26 cellular contexts compared by ENCODE assay signal in the genomic region with DNA sequence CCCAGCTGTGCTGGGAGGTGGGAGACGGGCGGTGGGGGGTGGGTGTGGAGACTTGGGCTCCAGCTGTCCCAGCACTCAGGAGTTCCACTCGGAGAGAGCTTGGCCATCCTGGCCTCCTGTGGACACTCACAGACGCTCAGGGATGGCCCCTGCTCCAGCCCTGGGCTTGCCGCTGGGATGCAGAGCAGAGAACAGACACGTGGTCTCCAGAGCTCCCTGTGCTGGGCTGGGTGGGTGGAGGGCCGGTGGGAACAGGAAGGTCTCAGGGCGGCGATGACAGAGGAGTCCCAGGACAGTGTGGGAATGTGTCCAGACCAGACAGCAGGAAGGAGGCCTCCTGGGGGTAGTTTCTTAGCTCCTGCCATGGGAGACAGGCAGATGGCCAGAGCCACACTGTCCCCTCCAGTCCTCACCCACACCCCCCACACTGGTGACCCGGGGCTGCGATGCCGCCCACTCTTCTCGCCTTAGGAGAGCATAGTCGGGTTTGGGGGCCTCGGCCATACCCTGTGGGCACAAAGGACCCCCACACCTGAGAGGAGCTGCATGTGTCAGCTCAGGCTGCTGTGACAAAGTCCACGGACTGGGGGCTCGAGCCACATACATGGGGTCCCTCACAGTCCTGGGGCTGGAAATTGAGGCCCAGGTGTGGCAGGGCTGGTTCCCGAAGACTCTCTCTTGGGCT. TPM values are rescaled to one million over a fixed set of nuclear protein-coding genes. Genes with fewer than 3 reads are reported as not detected.
"Had no signal": no experiment of that assay in that cellular context is flagged by ENCODE, and none has a peak within 500 bp of the region (broad histone marks: within the 10 kb centered on the region; RNA-seq: fewer than 3 reads in every experiment).

No MANE protein-coding gene starts in this region.

- DNase-seq: activated B cell treated with CpG ODN at 0.5 μM for 24 hours; activated CD4-positive, alpha-beta memory T cell treated with anti-CD3 and anti-CD28 coated beads for 36 hours; activated CD4-positive, alpha-beta T cell treated with anti-CD3 and anti-CD28 coated beads for 36 hours; activated naive CD4-positive, alpha-beta T cell treated with Interleukin-2 at 50 U/mL for 16 hours; activated naive CD8-positive, alpha-beta T cell treated with anti-CD3 and anti-CD28 coated beads for 36 hours; amniotic stem cell; dermis blood vessel endothelial cell; effector memory CD4-positive, alpha-beta T cell; heart right ventricle; kidney; naive thymus-derived CD4-positive, alpha-beta T cell; pancreas; right lobe of liver; stimulated activated CD4-positive, alpha-beta T cell treated with anti-CD3 and anti-CD28 coated beads, Interleukin-2, amount 100 ng/mL, for 24 hours; stimulated activated naive B cell treated with anti-CD40 and anti-IgM and Interleukin-4, amounts not matched to agents 10 μg/mL and 1 μg/mL and 100 μg/mL, for 72 hours; T-helper 9 cell had no signal

- H3K4me1 ChIP-seq: pancreas, right lobe of liver, upper lobe of left lung had no signal

- H3K27ac ChIP-seq: heart right ventricle, neutrophil, pancreas, right lobe of liver, skin epidermis, thoracic aorta, upper lobe of left lung had no signal

- H3K9me3 ChIP-seq: neutrophil, pancreas had no signal

- H3K4me3 ChIP-seq: heart right ventricle, pancreas, right lobe of liver, skin epidermis, thoracic aorta, upper lobe of left lung had no signal

- H3K27ac Mint-ChIP-seq: activated B cell treated with CpG ODN at 0.5 μM for 24 hours; activated CD4-positive, alpha-beta memory T cell treated with anti-CD3 and anti-CD28 coated beads for 36 hours; activated CD4-positive, alpha-beta T cell treated with anti-CD3 and anti-CD28 coated beads for 36 hours; activated naive CD8-positive, alpha-beta T cell treated with anti-CD3 and anti-CD28 coated beads for 36 hours; stimulated activated naive B cell treated with anti-CD40 and anti-IgM and Interleukin-4, amounts not matched to agents 10 μg/mL and 1 μg/mL and 100 μg/mL, for 72 hours had no signal

- ATAC-seq: activated CD4-positive, alpha-beta T cell treated with anti-CD3 and anti-CD28 coated beads for 36 hours; left lobe of liver; naive thymus-derived CD4-positive, alpha-beta T cell; pancreas; stimulated activated naive B cell treated with anti-CD40 and anti-IgM and Interleukin-4, amounts not matched to agents 10 μg/mL and 1 μg/mL and 100 μg/mL, for 72 hours had no signal

- FAIRE-seq: kidney, pancreas had no signal

- H3K36me3 ChIP-seq: heart right ventricle, neutrophil, pancreas, right lobe of liver, thoracic aorta, upper lobe of left lung had no signal

- H3K4me3 Mint-ChIP-seq: activated B cell treated with CpG ODN at 0.5 μM for 24 hours; activated CD4-positive, alpha-beta memory T cell treated with anti-CD3 and anti-CD28 coated beads for 36 hours; activated CD4-positive, alpha-beta T cell treated with anti-CD3 and anti-CD28 coated beads for 36 hours; activated naive CD8-positive, alpha-beta T cell treated with anti-CD3 and anti-CD28 coated beads for 36 hours; stimulated activated naive B cell treated with anti-CD40 and anti-IgM and Interleukin-4, amounts not matched to agents 10 μg/mL and 1 μg/mL and 100 μg/mL, for 72 hours had no signal

- H3K27me3 Mint-ChIP-seq: activated CD4-positive, alpha-beta memory T cell treated with anti-CD3 and anti-CD28 coated beads for 36 hours; activated CD4-positive, alpha-beta T cell treated with anti-CD3 and anti-CD28 coated beads for 36 hours; activated naive CD8-positive, alpha-beta T cell treated with anti-CD3 and anti-CD28 coated beads for 36 hours had no signal

- H3K27me3 ChIP-seq: pancreas, right lobe of liver, upper lobe of left lung had no signal

RNA-seq across cellular contexts. Expression of a gene that starts 2.0 kb away (rescaled TPM):
- total RNA-seq: activated B cell treated with CpG ODN at 0.5 μM for 24 hours; activated CD4-positive, alpha-beta memory T cell treated with anti-CD3 and anti-CD28 coated beads for 36 hours; activated CD4-positive, alpha-beta T cell treated with anti-CD3 and anti-CD28 coated beads for 36 hours; activated naive CD8-positive, alpha-beta T cell treated with anti-CD3 and anti-CD28 coated beads for 36 hours; dermis blood vessel endothelial cell; fibroblast of villous mesenchyme; heart right ventricle; kidney; left lobe of liver; lung microvascular endothelial cell; naive thymus-derived CD4-positive, alpha-beta T cell; pancreas; pulmonary artery endothelial cell; right lobe of liver; SK-MEL-5; T-helper 1 cell treated with Interleukin-12 subunit alpha and Interleukin-12 subunit beta and Interleukin-4 antibody, amounts not matched to agents 30 ng/mL and 1 ng/mL, for 36 hours; thoracic aorta; upper lobe of left lung had no signal
- polyA plus RNA-seq: heart right ventricle; naive thymus-derived CD4-positive, alpha-beta T cell; pancreas had no signal

RNA-seq across cellular contexts. Expression of a gene that starts 8.3 kb away (rescaled TPM):
- total RNA-seq: activated B cell treated with CpG ODN at 0.5 μM for 24 hours; activated CD4-positive, alpha-beta memory T cell treated with anti-CD3 and anti-CD28 coated beads for 36 hours; activated CD4-positive, alpha-beta T cell treated with anti-CD3 and anti-CD28 coated beads for 36 hours; activated naive CD8-positive, alpha-beta T cell treated with anti-CD3 and anti-CD28 coated beads for 36 hours; dermis blood vessel endothelial cell; fibroblast of villous mesenchyme; heart right ventricle; kidney; left lobe of liver; lung microvascular endothelial cell; naive thymus-derived CD4-positive, alpha-beta T cell; pancreas; pulmonary artery endothelial cell; right lobe of liver; SK-MEL-5; T-helper 1 cell treated with Interleukin-12 subunit alpha and Interleukin-12 subunit beta and Interleukin-4 antibody, amounts not matched to agents 30 ng/mL and 1 ng/mL, for 36 hours; thoracic aorta; upper lobe of left lung had no signal
- polyA plus RNA-seq: heart right ventricle; naive thymus-derived CD4-positive, alpha-beta T cell; pancreas had no signal

RNA-seq across cellular contexts. Expression of a gene that starts 17.0 kb away (rescaled TPM):
- total RNA-seq: activated B cell treated with CpG ODN at 0.5 μM for 24 hours; activated CD4-positive, alpha-beta memory T cell treated with anti-CD3 and anti-CD28 coated beads for 36 hours; activated CD4-positive, alpha-beta T cell treated with anti-CD3 and anti-CD28 coated beads for 36 hours; activated naive CD8-positive, alpha-beta T cell treated with anti-CD3 and anti-CD28 coated beads for 36 hours; dermis blood vessel endothelial cell; fibroblast of villous mesenchyme; heart right ventricle; kidney; left lobe of liver; lung microvascular endothelial cell; naive thymus-derived CD4-positive, alpha-beta T cell; pancreas; pulmonary artery endothelial cell; right lobe of liver; SK-MEL-5; T-helper 1 cell treated with Interleukin-12 subunit alpha and Interleukin-12 subunit beta and Interleukin-4 antibody, amounts not matched to agents 30 ng/mL and 1 ng/mL, for 36 hours; thoracic aorta; upper lobe of left lung had no signal
- polyA plus RNA-seq: heart right ventricle; naive thymus-derived CD4-positive, alpha-beta T cell; pancreas had no signal

RNA-seq across cellular contexts. Expression of a gene that starts 17.4 kb away (rescaled TPM):
- total RNA-seq: activated B cell treated with CpG ODN at 0.5 μM for 24 hours; activated CD4-positive, alpha-beta memory T cell treated with anti-CD3 and anti-CD28 coated beads for 36 hours; activated CD4-positive, alpha-beta T cell treated with anti-CD3 and anti-CD28 coated beads for 36 hours; activated naive CD8-positive, alpha-beta T cell treated with anti-CD3 and anti-CD28 coated beads for 36 hours; dermis blood vessel endothelial cell; fibroblast of villous mesenchyme; heart right ventricle; kidney; left lobe of liver; lung microvascular endothelial cell; naive thymus-derived CD4-positive, alpha-beta T cell; pancreas; pulmonary artery endothelial cell; right lobe of liver; SK-MEL-5; T-helper 1 cell treated with Interleukin-12 subunit alpha and Interleukin-12 subunit beta and Interleukin-4 antibody, amounts not matched to agents 30 ng/mL and 1 ng/mL, for 36 hours; thoracic aorta; upper lobe of left lung had no signal
- polyA plus RNA-seq: heart right ventricle; naive thymus-derived CD4-positive, alpha-beta T cell; pancreas had no signal

RNA-seq across cellular contexts. Expression of a gene that starts 25.6 kb away (rescaled TPM):
- total RNA-seq: activated B cell treated with CpG ODN at 0.5 μM for 24 hours; activated CD4-positive, alpha-beta memory T cell treated with anti-CD3 and anti-CD28 coated beads for 36 hours; activated CD4-positive, alpha-beta T cell treated with anti-CD3 and anti-CD28 coated beads for 36 hours; activated naive CD8-positive, alpha-beta T cell treated with anti-CD3 and anti-CD28 coated beads for 36 hours; dermis blood vessel endothelial cell; fibroblast of villous mesenchyme; heart right ventricle; kidney; left lobe of liver; lung microvascular endothelial cell; naive thymus-derived CD4-positive, alpha-beta T cell; pancreas; pulmonary artery endothelial cell; right lobe of liver; SK-MEL-5; T-helper 1 cell treated with Interleukin-12 subunit alpha and Interleukin-12 subunit beta and Interleukin-4 antibody, amounts not matched to agents 30 ng/mL and 1 ng/mL, for 36 hours; thoracic aorta; upper lobe of left lung had no signal
- polyA plus RNA-seq: heart right ventricle; naive thymus-derived CD4-positive, alpha-beta T cell; pancreas had no signal
